Comparison of ENCODE assay signal across 1 cellular context in the genomic region with DNA sequence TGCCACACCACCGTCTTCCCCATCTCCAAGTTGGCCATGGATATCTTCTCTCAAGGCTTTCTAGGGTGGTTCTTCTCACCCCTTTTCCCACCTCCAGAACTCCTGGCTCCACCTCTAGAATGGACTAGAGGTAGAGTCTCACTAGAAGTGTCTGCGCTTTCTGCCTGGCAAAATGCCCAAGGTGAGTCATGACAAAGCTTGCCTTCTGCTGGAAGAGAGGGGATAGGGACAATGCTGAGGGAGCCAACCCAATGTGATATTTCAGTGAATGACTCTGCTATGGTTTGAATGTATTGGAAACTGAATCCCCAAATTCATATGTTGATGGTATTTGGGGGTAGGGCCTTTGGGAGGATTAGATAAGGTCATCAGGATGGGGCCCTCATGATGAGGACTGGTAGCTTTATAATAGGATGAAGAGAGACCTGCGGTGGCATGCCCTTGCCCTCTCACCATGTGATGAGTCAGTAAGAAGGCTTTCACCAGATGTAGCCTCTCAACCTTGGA.
TF ChIP-seq lines count a peak whose summit lies in the region.

No MANE protein-coding gene starts in this region.

TF ChIP-seq in HEK293, 187 proteins besides CTCF, POLR2A, EP300 and RAD21 (continued from another document):
- TF ChIP-seq, protein P1, sequence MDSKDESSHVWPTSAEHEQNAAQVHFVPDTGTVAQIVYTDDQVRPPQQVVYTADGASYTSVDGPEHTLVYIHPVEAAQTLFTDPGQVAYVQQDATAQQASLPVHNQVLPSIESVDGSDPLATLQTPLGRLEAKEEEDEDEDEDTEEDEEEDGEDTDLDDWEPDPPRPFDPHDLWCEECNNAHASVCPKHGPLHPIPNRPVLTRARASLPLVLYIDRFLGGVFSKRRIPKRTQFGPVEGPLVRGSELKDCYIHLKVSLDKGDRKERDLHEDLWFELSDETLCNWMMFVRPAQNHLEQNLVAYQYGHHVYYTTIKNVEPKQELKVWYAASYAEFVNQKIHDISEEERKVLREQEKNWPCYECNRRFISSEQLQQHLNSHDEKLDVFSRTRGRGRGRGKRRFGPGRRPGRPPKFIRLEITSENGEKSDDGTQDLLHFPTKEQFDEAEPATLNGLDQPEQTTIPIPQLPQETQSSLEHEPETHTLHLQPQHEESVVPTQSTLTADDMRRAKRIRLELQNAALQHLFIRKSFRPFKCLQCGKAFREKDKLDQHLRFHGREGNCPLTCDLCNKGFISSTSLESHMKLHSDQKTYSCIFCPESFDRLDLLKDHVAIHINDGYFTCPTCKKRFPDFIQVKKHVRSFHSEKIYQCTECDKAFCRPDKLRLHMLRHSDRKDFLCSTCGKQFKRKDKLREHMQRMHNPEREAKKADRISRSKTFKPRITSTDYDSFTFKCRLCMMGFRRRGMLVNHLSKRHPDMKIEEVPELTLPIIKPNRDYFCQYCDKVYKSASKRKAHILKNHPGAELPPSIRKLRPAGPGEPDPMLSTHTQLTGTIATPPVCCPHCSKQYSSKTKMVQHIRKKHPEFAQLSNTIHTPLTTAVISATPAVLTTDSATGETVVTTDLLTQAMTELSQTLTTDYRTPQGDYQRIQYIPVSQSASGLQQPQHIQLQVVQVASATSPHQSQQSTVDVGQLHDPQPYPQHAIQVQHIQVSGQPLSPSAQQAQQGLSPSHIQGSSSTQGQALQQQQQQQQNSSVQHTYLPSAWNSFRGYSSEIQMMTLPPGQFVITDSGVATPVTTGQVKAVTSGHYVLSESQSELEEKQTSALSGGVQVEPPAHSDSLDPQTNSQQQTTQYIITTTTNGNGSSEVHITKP (tag by site-specific recombination; IDR thresholded peaks at IDR 0.05) = peak; percentile 72
- TF ChIP-seq, protein P2, sequence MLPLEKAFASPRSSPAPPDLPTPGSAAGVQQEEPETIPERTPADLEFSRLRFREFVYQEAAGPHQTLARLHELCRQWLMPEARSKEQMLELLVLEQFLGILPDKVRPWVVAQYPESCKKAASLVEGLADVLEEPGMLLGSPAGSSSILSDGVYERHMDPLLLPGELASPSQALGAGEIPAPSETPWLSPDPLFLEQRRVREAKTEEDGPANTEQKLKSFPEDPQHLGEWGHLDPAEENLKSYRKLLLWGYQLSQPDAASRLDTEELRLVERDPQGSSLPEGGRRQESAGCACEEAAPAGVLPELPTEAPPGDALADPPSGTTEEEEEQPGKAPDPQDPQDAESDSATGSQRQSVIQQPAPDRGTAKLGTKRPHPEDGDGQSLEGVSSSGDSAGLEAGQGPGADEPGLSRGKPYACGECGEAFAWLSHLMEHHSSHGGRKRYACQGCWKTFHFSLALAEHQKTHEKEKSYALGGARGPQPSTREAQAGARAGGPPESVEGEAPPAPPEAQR (tag by site-specific recombination; IDR thresholded peaks at IDR 0.05) = no peak
- TF ChIP-seq, protein P3, sequence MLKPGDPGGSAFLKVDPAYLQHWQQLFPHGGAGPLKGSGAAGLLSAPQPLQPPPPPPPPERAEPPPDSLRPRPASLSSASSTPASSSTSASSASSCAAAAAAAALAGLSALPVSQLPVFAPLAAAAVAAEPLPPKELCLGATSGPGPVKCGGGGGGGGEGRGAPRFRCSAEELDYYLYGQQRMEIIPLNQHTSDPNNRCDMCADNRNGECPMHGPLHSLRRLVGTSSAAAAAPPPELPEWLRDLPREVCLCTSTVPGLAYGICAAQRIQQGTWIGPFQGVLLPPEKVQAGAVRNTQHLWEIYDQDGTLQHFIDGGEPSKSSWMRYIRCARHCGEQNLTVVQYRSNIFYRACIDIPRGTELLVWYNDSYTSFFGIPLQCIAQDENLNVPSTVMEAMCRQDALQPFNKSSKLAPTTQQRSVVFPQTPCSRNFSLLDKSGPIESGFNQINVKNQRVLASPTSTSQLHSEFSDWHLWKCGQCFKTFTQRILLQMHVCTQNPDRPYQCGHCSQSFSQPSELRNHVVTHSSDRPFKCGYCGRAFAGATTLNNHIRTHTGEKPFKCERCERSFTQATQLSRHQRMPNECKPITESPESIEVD (tag by site-specific recombination; IDR thresholded peaks at IDR 0.05) = no peak
- peak; percentile 65; the same call in 1 of the 2 replicates for TF ChIP-seq ZNF558 (tag by site-specific recombination; IDR thresholded peaks at IDR 0.05)
